Comparison of ENCODE assay signal across 8 cellular contexts in the genomic region with DNA sequence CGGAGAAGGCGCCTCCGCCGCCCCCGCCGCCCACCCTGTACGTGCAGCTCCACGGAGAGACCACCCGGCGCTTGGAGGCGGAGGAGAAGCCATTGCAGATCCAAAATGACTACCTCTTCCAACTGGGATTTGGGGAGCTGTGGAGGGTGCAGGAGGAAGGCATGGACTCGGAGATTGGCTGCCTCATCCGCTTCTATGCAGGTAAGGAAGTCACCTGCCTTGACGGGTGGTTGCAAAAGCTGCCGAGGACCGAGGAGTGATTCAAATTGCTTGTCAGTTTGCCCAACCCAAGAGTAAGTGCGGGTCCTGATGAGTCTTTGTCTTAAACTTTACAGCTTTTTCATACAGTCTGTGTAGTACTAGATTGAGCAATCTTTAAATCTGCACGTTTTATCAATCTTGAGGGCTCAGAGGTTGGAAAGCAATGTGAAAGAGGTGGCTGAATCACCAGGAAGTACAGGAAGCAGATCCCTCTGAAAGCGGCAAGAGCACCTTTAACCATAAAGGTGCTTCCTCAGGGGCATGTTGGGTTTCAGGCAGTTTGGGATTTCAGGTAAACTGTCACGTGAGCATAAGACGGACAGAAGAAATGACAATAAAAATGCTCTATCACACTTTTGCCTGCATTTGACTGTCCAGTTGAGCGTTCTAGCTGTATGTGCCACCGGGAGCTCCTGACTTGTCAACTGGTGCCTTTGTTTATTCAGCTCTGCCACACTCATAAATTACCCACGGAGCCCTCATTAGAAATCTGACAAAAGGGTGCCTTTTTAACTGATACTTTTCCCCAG. TPM values are rescaled to one million over a fixed set of nuclear protein-coding genes. Genes with fewer than 3 reads are reported as not detected.
DNase-seq lines count a peak whose midpoint lies in the region; ATAC-seq and TF ChIP-seq lines count a peak whose summit lies in the region.

No MANE protein-coding gene starts in this region.

- H3K27me3 ChIP-seq in BE2C = peaks cover 32% of the 10 kb centered on the region

- peak overlapping the region; percentile 89 for H3K27ac ChIP-seq in C4-2B

- no peak for TF ChIP-seq CTCF in C4-2B (conservative IDR thresholded peaks at IDR 0.05)
- TF ChIP-seq CTCF in foreskin fibroblast (IDR thresholded peaks at IDR 0.05; ENCODE audit: low read depth, low read length) = no peak
- no peak for TF ChIP-seq CTCF in BE2C (IDR thresholded peaks at IDR 0.05; ENCODE audit: low read depth, low read length)

- no peaks in the 10 kb centered on the region for H3K9me3 ChIP-seq in BE2C

- no peaks in the 10 kb centered on the region for H3K36me3 ChIP-seq in BE2C

- DNase-seq in HT-29 (ENCODE audit: low spot score) (peak; percentile 69), RPMI7951 (ENCODE audit: low read depth) (peak; percentile 48), foreskin fibroblast (peak; percentile 66 to 81), nucleus accumbens (lab: John Stamatoyannopoulos, UW) (peak in 32 of 56 donors; percentile 5 to 69 (median 42)), BE2C (no peak)
- DNase-seq in activated effector memory CD4-positive, alpha-beta T cell treated with anti-CD3 and anti-CD28 coated beads, Interleukin-2, amount 50 U/mL, for 16 hours = peak; percentile 80

- H3K4me3 ChIP-seq in foreskin fibroblast (ENCODE audit: low read depth in 1 of 2, low read length in 2 of 2) = peak overlapping the region; percentile 52 to 72
- no peak overlapping the region for H3K4me3 ChIP-seq in BE2C (ENCODE audit: low read depth, low read length)

- H3K4me1 ChIP-seq in BE2C = no peaks in the 10 kb centered on the region

- no peak for ATAC-seq in HG02885 (IDR thresholded peaks at IDR 0.05; ENCODE audit: poor library complexity, unreplicated experiment)

RNA-seq across cellular contexts. Expression of gene PHLPP1, which starts 1.9 kb away (rescaled TPM):
- total RNA-seq in HT-29 (2014; rRNA removed; shearing (Covaris generic)) = 7.5 and 7.9 TPM in 2 replicates
- total RNA-seq in RPMI7951 (2014; rRNA removed; shearing (Covaris generic)) = 4.1 and 4.3 TPM in 2 replicates
- polyA plus RNA-seq in BE2C (2012; ENCODE audit: insufficient read depth, insufficient read length, low read depth) = not detected
